ENCODE assay signal across 21 cellular contexts in the genomic region with DNA sequence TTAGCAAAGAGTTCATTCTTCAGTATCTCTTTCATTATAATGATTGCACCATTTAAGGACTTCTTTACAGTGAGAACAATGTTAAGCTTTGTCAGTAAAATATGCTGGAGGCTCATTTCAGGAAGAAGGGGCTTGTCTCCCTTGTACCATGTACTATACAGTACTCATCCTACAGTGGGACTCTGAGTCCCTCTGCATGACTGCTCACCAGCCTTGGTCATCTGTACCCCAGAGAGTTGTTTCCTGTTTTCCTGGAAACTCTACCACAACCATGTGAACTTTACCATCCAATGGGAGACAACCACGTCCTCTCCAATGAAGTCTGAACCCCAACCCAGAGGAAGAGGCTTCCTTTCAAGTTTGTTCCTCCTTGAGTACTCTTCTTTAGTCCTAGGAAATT.
"Had no signal": no experiment of that assay in that cellular context is flagged by ENCODE, and none has a peak within 500 bp of the region (broad histone marks: within the 10 kb centered on the region; RNA-seq: fewer than 3 reads in every experiment).

No MANE protein-coding gene starts in this region.

- DNase-seq: dorsolateral prefrontal cortex; effector CD8-positive, alpha-beta T cell; endodermal cell; foreskin keratinocyte; glutamatergic neuron; heart right ventricle; hippocampal formation; left cardiac atrium; left lung; natural killer cell; nucleus accumbens; stimulated activated CD4-positive, alpha-beta T cell treated with anti-CD3 and anti-CD28 coated beads, Interleukin-12 subunit alpha, Interleukin-12 subunit beta, amount 100 ng/mL, for 4 hours; stimulated activated CD4-positive, alpha-beta T cell treated with anti-CD3 and anti-CD28 coated beads, Interleukin-1b, Interleukin-23, amount 100 ng/mL, for 48 hours; stimulated activated CD4-positive, alpha-beta T cell treated with anti-CD3 and anti-CD28 coated beads, Interleukin-4, amount 100 ng/mL, for 1 hour; stimulated activated CD8-positive, alpha-beta memory T cell treated with anti-CD3 and anti-CD28 coated beads, Interleukin-4, amount 100 ng/mL, for 48 hours; stimulated activated naive CD4-positive, alpha-beta T cell; stimulated activated naive CD8-positive, alpha-beta T cell treated with anti-CD3 and anti-CD28 coated beads, Interleukin-15, amount 100 ng/mL, for 72 hours; transverse colon; upper lobe of right lung; uterus had no signal

- H3K9me3 Mint-ChIP-seq: stimulated activated naive CD8-positive, alpha-beta T cell treated with anti-CD3 and anti-CD28 coated beads, Interleukin-15, amount 100 ng/mL, for 72 hours had no signal

- H3K27ac Mint-ChIP-seq: endodermal cell; natural killer cell; stimulated activated naive CD8-positive, alpha-beta T cell treated with anti-CD3 and anti-CD28 coated beads, Interleukin-15, amount 100 ng/mL, for 72 hours had no signal

- H3K4me1 Mint-ChIP-seq: natural killer cell; stimulated activated naive CD8-positive, alpha-beta T cell treated with anti-CD3 and anti-CD28 coated beads, Interleukin-15, amount 100 ng/mL, for 72 hours had no signal

- H3K4me3 Mint-ChIP-seq: endodermal cell; natural killer cell; stimulated activated naive CD8-positive, alpha-beta T cell treated with anti-CD3 and anti-CD28 coated beads, Interleukin-15, amount 100 ng/mL, for 72 hours had no signal

- ATAC-seq: foreskin keratinocyte; heart right ventricle; left cardiac atrium; left lung; natural killer cell; sciatic nerve; stimulated activated naive CD8-positive, alpha-beta T cell treated with anti-CD3 and anti-CD28 coated beads, Interleukin-15, amount 100 ng/mL, for 72 hours; upper lobe of right lung had no signal

- H3K27me3 Mint-ChIP-seq: stimulated activated naive CD8-positive, alpha-beta T cell treated with anti-CD3 and anti-CD28 coated beads, Interleukin-15, amount 100 ng/mL, for 72 hours had no signal
